17 cellular contexts compared by ENCODE assay signal in genomic region chr12:103105971-103106597, GRCh38.
DNase-seq lines count a peak whose midpoint lies in the region; ATAC-seq, FAIRE-seq and TF ChIP-seq lines count a peak whose summit lies in the region.
"Had no signal": no experiment of that assay in that cellular context is flagged by ENCODE, and none has a peak within 500 bp of the region (broad histone marks: within the 10 kb centered on the region; RNA-seq: fewer than 3 reads in every experiment).

No MANE protein-coding gene starts in this region.

- DNase-seq in GM12891 (ENCODE audit: insufficient read length, low spot score), result no peak
- no peak for DNase-seq in NCI-H226
- DNase-seq in NK-92 (lab: John Stamatoyannopoulos, UW; ENCODE audit: unreplicated experiment), result no peak
- no peak for DNase-seq in cerebellar cortex (ENCODE audit: low spot score)
- DNase-seq: activated CD4-positive, alpha-beta memory T cell treated with anti-CD3 and anti-CD28 coated beads for 36 hours; activated naive CD4-positive, alpha-beta T cell; hippocampal formation; lower lobe of right lung; NCI-H2171; PC-9; T-helper 17 cell; transverse colon had no signal

- FAIRE-seq in GM12891 (lab: Jason Lieb, UNC), result peak; percentile 47
- FAIRE-seq: D721Med had no signal

- TF ChIP-seq POLR2A in GM12891 (IDR thresholded peaks at IDR 0.05; ENCODE audit: low read depth, low read length), result no peak

- ATAC-seq in GM19397 (IDR thresholded peaks at IDR 0.05; ENCODE audit: unreplicated experiment), result peak; percentile 44
- ATAC-seq in HG02610 (IDR thresholded peaks at IDR 0.05; ENCODE audit: unreplicated experiment), result peak; percentile 55
- ATAC-seq in HG03342 (IDR thresholded peaks at IDR 0.05; ENCODE audit: unreplicated experiment), result peak; percentile 53
- ATAC-seq in activated CD4-positive, CD25-positive, alpha-beta regulatory T cell treated with anti-CD3 and anti-CD28 coated beads, Interleukin-2, amount 50 U/mL, for 24 hours, result no peak
- ATAC-seq: lower lobe of right lung, T-helper 17 cell had no signal

TF ChIP-seq in GM12891, 5 proteins besides CTCF, POLR2A, EP300 and RAD21:
- no peak for TF ChIP-seq POLR2AphosphoS5 (IDR thresholded peaks at IDR 0.05; ENCODE audit: low read depth, low read length)
- no peak for TF ChIP-seq TAF1 (IDR thresholded peaks at IDR 0.05; ENCODE audit: low read depth, low read length)
- TF ChIP-seq SPI1 (IDR thresholded peaks at IDR 0.05; ENCODE audit: low read depth, low read length), result no peak
- no peak for TF ChIP-seq PAX5 (IDR thresholded peaks at IDR 0.05; ENCODE audit: insufficient read depth, low read length, severe bottlenecking)
- TF ChIP-seq POU2F2 (IDR thresholded peaks at IDR 0.05; ENCODE audit: low read depth, low read length), result no peak

Comparison
In these comparisons a context has a peak if more than half of its experiments do, and no peak if none do; other contexts are left out.
1. ATAC-seq: peak in GM19397 (single experiment), HG02610 (single experiment) and HG03342 (single experiment); none in activated CD4-positive, CD25-positive, alpha-beta regulatory T cell treated with anti-CD3 and anti-CD28 coated beads, Interleukin-2, amount 50 U/mL, for 24 hours (0 of 2).